19 cellular contexts compared by ENCODE assay signal in genomic region chr10:96468845-96469244, GRCh38. TPM values are rescaled to one million over a fixed set of nuclear protein-coding genes. Genes with fewer than 3 reads are reported as not detected.
"Had no signal": no experiment of that assay in that cellular context is flagged by ENCODE, and none has a peak within 500 bp of the region (broad histone marks: within the 10 kb centered on the region; RNA-seq: fewer than 3 reads in every experiment).

No MANE protein-coding gene starts in this region.

- H3K27ac Mint-ChIP-seq: activated CD4-positive, alpha-beta memory T cell treated with anti-CD3 and anti-CD28 coated beads for 36 hours; activated CD4-positive, alpha-beta T cell treated with anti-CD3 and anti-CD28 coated beads for 36 hours; activated naive CD4-positive, alpha-beta T cell treated with anti-CD3 and anti-CD28 coated beads, Interleukin-2, amount 50 U/mL, for 24 hours; immature natural killer cell; T-helper 17 cell had no signal

- H3K4me3 Mint-ChIP-seq: activated CD4-positive, alpha-beta memory T cell treated with anti-CD3 and anti-CD28 coated beads for 36 hours; activated CD4-positive, alpha-beta T cell treated with anti-CD3 and anti-CD28 coated beads for 36 hours; activated naive CD4-positive, alpha-beta T cell treated with anti-CD3 and anti-CD28 coated beads, Interleukin-2, amount 50 U/mL, for 24 hours; activated T-cell treated with anti-CD3 and anti-CD28 coated beads, Interleukin-2, amount 50 U/mL, for 4 hours; immature natural killer cell; naive B cell; T-helper 17 cell had no signal

- H3K36me3 ChIP-seq: cardiac muscle cell, esophagus muscularis mucosa, neutrophil, thoracic aorta, upper lobe of right lung had no signal

- H3K9me3 ChIP-seq: esophagus muscularis mucosa, neutrophil, thoracic aorta, upper lobe of right lung had no signal

- ATAC-seq: activated CD4-positive, alpha-beta T cell treated with anti-CD3 and anti-CD28 coated beads for 36 hours; activated T-cell treated with anti-CD3 and anti-CD28 coated beads, Interleukin-2, amount 50 U/mL, for 4 hours; left colon; T-helper 17 cell; upper lobe of right lung had no signal

- H3K27me3 ChIP-seq: cardiac muscle cell had no signal

- H3K4me3 ChIP-seq: cardiac muscle cell, esophagus muscularis mucosa, thoracic aorta, upper lobe of right lung had no signal

- H3K4me1 Mint-ChIP-seq: activated CD4-positive, alpha-beta T cell treated with anti-CD3 and anti-CD28 coated beads for 36 hours; activated naive CD4-positive, alpha-beta T cell treated with anti-CD3 and anti-CD28 coated beads, Interleukin-2, amount 50 U/mL, for 24 hours; naive B cell; T-helper 17 cell had no signal

- DNase-seq: activated CD4-positive, alpha-beta memory T cell treated with anti-CD3 and anti-CD28 coated beads for 36 hours; activated CD4-positive, alpha-beta T cell treated with anti-CD3 and anti-CD28 coated beads for 36 hours; activated effector memory CD4-positive, alpha-beta T cell treated with Interleukin-2 at 50 U/mL for 16 hours; activated T-cell treated with anti-CD3 and anti-CD28 coated beads, Interleukin-2, amount 50 U/mL, for 4 hours; immature natural killer cell; left colon; naive B cell; retina; stimulated activated CD4-positive, alpha-beta T cell treated with anti-CD3 and anti-CD28 coated beads, Interleukin-12 subunit alpha, Interleukin-12 subunit beta, amount 100 ng/mL, for 4 hours; stimulated activated CD4-positive, alpha-beta T cell treated with anti-CD3 and anti-CD28 coated beads, Interleukin-2, amount 100 ng/mL, for 24 hours; T-helper 17 cell; upper lobe of right lung had no signal

- H3K27ac ChIP-seq: cardiac muscle cell, esophagus muscularis mucosa, neutrophil, parathyroid adenoma, thoracic aorta, upper lobe of right lung had no signal

- H3K4me1 ChIP-seq: esophagus muscularis mucosa, upper lobe of right lung had no signal

- H3K36me3 Mint-ChIP-seq: activated CD4-positive, alpha-beta memory T cell treated with anti-CD3 and anti-CD28 coated beads for 36 hours; activated naive CD4-positive, alpha-beta T cell treated with anti-CD3 and anti-CD28 coated beads, Interleukin-2, amount 50 U/mL, for 24 hours; immature natural killer cell; naive B cell had no signal

- H3K9ac ChIP-seq: parathyroid adenoma had no signal

- H3K9me3 Mint-ChIP-seq: activated CD4-positive, alpha-beta memory T cell treated with anti-CD3 and anti-CD28 coated beads for 36 hours; activated naive CD4-positive, alpha-beta T cell treated with anti-CD3 and anti-CD28 coated beads, Interleukin-2, amount 50 U/mL, for 24 hours; activated T-cell treated with anti-CD3 and anti-CD28 coated beads, Interleukin-2, amount 50 U/mL, for 4 hours; immature natural killer cell; naive B cell had no signal

RNA-seq across cellular contexts. Expression of gene TLL2, which starts 44.9 kb away (rescaled TPM):
- total RNA-seq: activated T-cell treated with anti-CD3 and anti-CD28 coated beads, Interleukin-2, amount 50 U/mL, for 4 hours; mononuclear cell; T-helper 17 cell; thoracic aorta; upper lobe of right lung had no signal
- polyA plus RNA-seq: immature natural killer cell had no signal
